In the genomic region with DNA sequence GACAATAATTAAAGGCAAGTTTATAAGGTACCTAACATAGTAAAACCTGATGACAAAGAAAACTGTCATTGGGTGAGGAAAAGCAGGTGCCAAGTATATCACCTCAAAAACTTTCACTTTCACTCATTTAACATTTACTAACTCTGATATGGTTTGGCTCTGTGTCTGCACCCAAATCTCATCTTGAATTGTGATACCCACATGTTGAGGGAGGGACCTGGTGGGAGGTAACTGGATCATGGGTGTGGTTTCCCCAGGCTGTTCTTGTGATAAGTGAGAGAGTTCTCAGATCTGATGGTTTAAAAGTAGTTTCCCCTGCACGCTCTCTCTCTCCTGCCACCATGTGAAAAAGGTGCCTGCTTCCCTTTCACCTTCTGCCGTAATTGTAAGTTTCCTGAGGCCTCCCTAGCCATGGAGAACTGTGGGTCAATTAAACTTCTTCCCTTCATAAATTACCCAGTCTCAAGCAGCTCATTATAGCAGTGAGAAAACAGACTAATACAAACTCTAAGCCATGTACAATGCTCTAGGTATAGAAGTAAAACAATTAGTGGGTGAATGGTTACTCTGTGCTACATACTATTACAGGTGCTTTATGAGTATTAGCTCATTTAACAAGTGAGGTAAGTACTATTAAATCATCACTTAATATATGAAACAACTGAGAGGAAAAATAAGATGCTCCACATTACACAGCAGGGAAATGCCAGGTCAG, we compare ENCODE assay signal across 8 cellular contexts.
DNase-seq lines count a peak whose midpoint lies in the region; ATAC-seq and TF ChIP-seq lines count a peak whose summit lies in the region.

No MANE protein-coding gene starts in this region.

- CTCF ChIA-PET in activated CD4-positive, alpha-beta T cell treated with anti-CD3 and anti-CD28 coated beads for 36 hours (lab: Charles Lee) = no interaction called here
- CTCF ChIA-PET in SK-N-SH (lab: Yijun Ruan, JAX) = interaction anchor here (1.1 kb wide), 2 partner anchors 14 to 302 kb away, joined by 3 read pairs; no protein-coding TSS in a partner anchor

- peaks cover 20% of the 10 kb centered on the region for H3K36me3 Mint-ChIP-seq in activated CD4-positive, alpha-beta T cell treated with anti-CD3 and anti-CD28 coated beads for 36 hours (ENCODE audit: low read depth)
- H3K36me3 Mint-ChIP-seq in activated T-helper 2 cell treated with anti-CD3 and anti-CD28 coated beads, Interferon-gamma antibody, Interleukin-2, Interleukin-4, amounts not matched to agents 10 μg/mL and 5 μg/mL and 100 μg/mL, durations not matched to agents 14 hours and 24 hours and 36 hours (ENCODE audit: low read depth) = peaks cover 14% of the 10 kb centered on the region
- H3K36me3 Mint-ChIP-seq in stimulated activated effector memory CD8-positive, alpha-beta T cell treated with anti-CD3 and anti-CD28 coated beads, Interleukin-12 subunit alpha, Interleukin-12 subunit beta, amount 100 ng/mL, for 72 hours = peaks cover 3% of the 10 kb centered on the region

- H3K9ac ChIP-seq in SK-N-SH = no peak overlapping the region

- H3K4me1 ChIP-seq in SK-N-SH (ENCODE audit: control insufficient read depth in 1 of 2, insufficient read depth in 2 of 2, low read depth in 1 of 2, low read length in 1 of 2) = peaks cover 0 to 7% of the 10 kb centered on the region in 2 experiments; a peak in 2 of 4 replicates

- no peak overlapping the region for H3K4me3 ChIP-seq in SK-N-SH (ENCODE audit: low read depth in 2 of 2, low read length in 1 of 2)
- H3K4me3 ChIP-seq in foreskin fibroblast (ENCODE audit: low read depth in 1 of 2, low read length in 2 of 2) = no peak overlapping the region

- H3K27ac ChIP-seq in SK-N-SH (ENCODE audit: low read depth in 2 of 2, low read length in 1 of 2) = no peak overlapping the region

- H3K27me3 ChIP-seq in SK-N-SH (ENCODE audit: insufficient read depth) = no peaks in the 10 kb centered on the region

- peak; percentile 96 for ATAC-seq in activated CD4-positive, alpha-beta T cell treated with anti-CD3 and anti-CD28 coated beads for 36 hours
- peak; percentile 47 for ATAC-seq in HG03108 (IDR thresholded peaks at IDR 0.05; ENCODE audit: unreplicated experiment)
- ATAC-seq in stimulated activated effector memory CD8-positive, alpha-beta T cell treated with anti-CD3 and anti-CD28 coated beads, Interleukin-12 subunit alpha, Interleukin-12 subunit beta, amount 100 ng/mL, for 72 hours = peak; percentile 72

- TF ChIP-seq CTCF in SK-N-SH (IDR thresholded peaks at IDR 0.05) = no peak
- no peak for TF ChIP-seq CTCF in foreskin fibroblast (IDR thresholded peaks at IDR 0.05; ENCODE audit: low read depth, low read length)

- no peaks in the 10 kb centered on the region for H3F3A ChIP-seq in SK-N-SH (replicated peaks; ENCODE audit: insufficient read depth)

- 0 out of 2 replicates have a peak, but pooled peaks cover 2% of the 10 kb centered on the region for H3K9me2 ChIP-seq in SK-N-SH

- WGBS in SK-N-SH (ENCODE audit: low lambda C conversion rate) = 91% methylated on average over 2 of the region's 2 CpGs

- peak overlapping the region; percentile 38 for H3K4me3 Mint-ChIP-seq in activated CD4-positive, alpha-beta T cell treated with anti-CD3 and anti-CD28 coated beads for 36 hours
- no peak overlapping the region for H3K4me3 Mint-ChIP-seq in activated T-helper 2 cell treated with anti-CD3 and anti-CD28 coated beads, Interferon-gamma antibody, Interleukin-2, Interleukin-4, amounts not matched to agents 10 μg/mL and 5 μg/mL and 100 μg/mL, durations not matched to agents 14 hours and 24 hours and 36 hours (ENCODE audit: low read depth)
- H3K4me3 Mint-ChIP-seq in stimulated activated effector memory CD8-positive, alpha-beta T cell treated with anti-CD3 and anti-CD28 coated beads, Interleukin-12 subunit alpha, Interleukin-12 subunit beta, amount 100 ng/mL, for 72 hours = no peak overlapping the region

- POLR2A ChIA-PET in activated CD4-positive, alpha-beta T cell treated with anti-CD3 and anti-CD28 coated beads for 36 hours (lab: Charles Lee) = no interaction called here
- POLR2A ChIA-PET in SK-N-SH (lab: Yijun Ruan, JAX) = no interaction called here

- no peak for TF ChIP-seq EP300 in SK-N-SH (IDR thresholded peaks at IDR 0.05; ENCODE audit: borderline replicate concordance in 1 of 2, low read depth in 1 of 2, low read length in 1 of 2)

- no peaks in the 10 kb centered on the region for H4K20me1 ChIP-seq in SK-N-SH (ENCODE audit: insufficient read depth)

- H3K36me3 ChIP-seq in SK-N-SH (replicated peaks in 1 of 2; ENCODE audit: control insufficient read depth in 1 of 2, insufficient read depth in 2 of 2, low read length in 1 of 2) = peaks cover 25 to 41% of the 10 kb centered on the region in 2 experiments

- H3K27ac Mint-ChIP-seq in activated CD4-positive, alpha-beta T cell treated with anti-CD3 and anti-CD28 coated beads for 36 hours = peak overlapping the region; percentile 76
- no peak overlapping the region for H3K27ac Mint-ChIP-seq in activated T-helper 2 cell treated with anti-CD3 and anti-CD28 coated beads, Interferon-gamma antibody, Interleukin-2, Interleukin-4, amounts not matched to agents 10 μg/mL and 5 μg/mL and 100 μg/mL, durations not matched to agents 14 hours and 24 hours and 36 hours
- H3K27ac Mint-ChIP-seq in stimulated activated effector memory CD8-positive, alpha-beta T cell treated with anti-CD3 and anti-CD28 coated beads, Interleukin-12 subunit alpha, Interleukin-12 subunit beta, amount 100 ng/mL, for 72 hours = no peak overlapping the region

- no peaks in the 10 kb centered on the region for H3K9me3 ChIP-seq in SK-N-SH

- peaks cover 16% of the 10 kb centered on the region for H3K79me2 ChIP-seq in SK-N-SH (ENCODE audit: insufficient read depth)

- no peaks in the 10 kb centered on the region for H3K9me3 Mint-ChIP-seq in activated CD4-positive, alpha-beta T cell treated with anti-CD3 and anti-CD28 coated beads for 36 hours (ENCODE audit: low read depth)
- no peaks in the 10 kb centered on the region for H3K9me3 Mint-ChIP-seq in activated T-helper 2 cell treated with anti-CD3 and anti-CD28 coated beads, Interferon-gamma antibody, Interleukin-2, Interleukin-4, amounts not matched to agents 10 μg/mL and 5 μg/mL and 100 μg/mL, durations not matched to agents 14 hours and 24 hours and 36 hours
- H3K9me3 Mint-ChIP-seq in stimulated activated effector memory CD8-positive, alpha-beta T cell treated with anti-CD3 and anti-CD28 coated beads, Interleukin-12 subunit alpha, Interleukin-12 subunit beta, amount 100 ng/mL, for 72 hours = no peaks in the 10 kb centered on the region

- no peak overlapping the region for H2AFZ ChIP-seq in SK-N-SH (ENCODE audit: low read depth)

- H3K4me2 ChIP-seq in SK-N-SH = no peak overlapping the region

- peak; percentile 63 for DNase-seq in activated CD4-positive, alpha-beta T cell treated with anti-CD3 and anti-CD28 coated beads for 36 hours
- DNase-seq in activated CD4-positive, alpha-beta T cell treated with anti-CD3 and anti-CD28 coated beads for 1 hour = no peak
- DNase-seq in activated T-helper 2 cell treated with anti-CD3 and anti-CD28 coated beads, Interferon-gamma antibody, Interleukin-2, Interleukin-4, amounts not matched to agents 10 μg/mL and 5 μg/mL and 100 μg/mL, durations not matched to agents 14 hours and 24 hours and 36 hours (ENCODE audit: low spot score) = peak; percentile 24
- no peak for DNase-seq in stimulated activated effector memory CD8-positive, alpha-beta T cell treated with anti-CD3 and anti-CD28 coated beads, Interleukin-12 subunit alpha, Interleukin-12 subunit beta, amount 100 ng/mL, for 72 hours (ENCODE audit: low spot score in 2 of 2)
- DNase-seq in iPS-NIHi7 (ENCODE audit: extremely low spot score) (no peak), SK-N-SH (no peak), foreskin fibroblast (no peak)

- intact Hi-C loops in activated CD4-positive, alpha-beta T cell treated with anti-CD3 and anti-CD28 coated beads for 36 hours (cut with DNase I, micrococcal nuclease) = loop anchor here in 1 of 2 experiments (1.0 kb wide), 1 partner anchor 199 kb away; a partner anchor contains a TSS
- intact Hi-C loops in activated T-helper 2 cell treated with anti-CD3 and anti-CD28 coated beads, Interferon-gamma antibody, Interleukin-2, Interleukin-4, amounts not matched to agents 10 μg/mL and 5 μg/mL and 100 μg/mL, durations not matched to agents 14 hours and 24 hours and 36 hours (cut with micrococcal nuclease) = no loop called here

- no peaks in the 10 kb centered on the region for H3K27me3 Mint-ChIP-seq in activated CD4-positive, alpha-beta T cell treated with anti-CD3 and anti-CD28 coated beads for 36 hours
- no peaks in the 10 kb centered on the region for H3K27me3 Mint-ChIP-seq in activated T-helper 2 cell treated with anti-CD3 and anti-CD28 coated beads, Interferon-gamma antibody, Interleukin-2, Interleukin-4, amounts not matched to agents 10 μg/mL and 5 μg/mL and 100 μg/mL, durations not matched to agents 14 hours and 24 hours and 36 hours (ENCODE audit: low read depth)

- no peak for TF ChIP-seq RAD21 in SK-N-SH (IDR thresholded peaks at IDR 0.05; ENCODE audit: low read length)

- peaks cover 33% of the 10 kb centered on the region for H3K4me1 Mint-ChIP-seq in activated CD4-positive, alpha-beta T cell treated with anti-CD3 and anti-CD28 coated beads for 36 hours
- H3K4me1 Mint-ChIP-seq in activated T-helper 2 cell treated with anti-CD3 and anti-CD28 coated beads, Interferon-gamma antibody, Interleukin-2, Interleukin-4, amounts not matched to agents 10 μg/mL and 5 μg/mL and 100 μg/mL, durations not matched to agents 14 hours and 24 hours and 36 hours (ENCODE audit: low read depth) = peaks cover 24% of the 10 kb centered on the region
- H3K4me1 Mint-ChIP-seq in stimulated activated effector memory CD8-positive, alpha-beta T cell treated with anti-CD3 and anti-CD28 coated beads, Interleukin-12 subunit alpha, Interleukin-12 subunit beta, amount 100 ng/mL, for 72 hours = peaks cover 29% of the 10 kb centered on the region

TF ChIP-seq in SK-N-SH, 30 proteins besides CTCF, POLR2A, EP300 and RAD21 (continues in another document):
- TF ChIP-seq RFX5 (IDR thresholded peaks at IDR 0.05; ENCODE audit: low read length) (no peak), POLR2AphosphoS5 (IDR thresholded peaks at IDR 0.05; ENCODE audit: low read depth, low read length) (no peak), SIN3A (IDR thresholded peaks at IDR 0.05; ENCODE audit: borderline replicate concordance, low read depth, low read length) (no peak), FOSL2 (IDR thresholded peaks at IDR 0.05; ENCODE audit: borderline replicate concordance, low read depth) (no peak), TEAD4 (IDR thresholded peaks at IDR 0.05; ENCODE audit: borderline replicate concordance, insufficient read depth) (no peak)

Comparison
In these comparisons a context has a peak if more than half of its experiments do, and no peak if none do; other contexts are left out.
1. DNase-seq: peak in activated CD4-positive, alpha-beta T cell treated with anti-CD3 and anti-CD28 coated beads for 36 hours (single experiment) and activated T-helper 2 cell treated with anti-CD3 and anti-CD28 coated beads, Interferon-gamma antibody, Interleukin-2, Interleukin-4, amounts not matched to agents 10 μg/mL and 5 μg/mL and 100 μg/mL, durations not matched to agents 14 hours and 24 hours and 36 hours (single experiment); none in activated CD4-positive, alpha-beta T cell treated with anti-CD3 and anti-CD28 coated beads for 1 hour (single experiment), stimulated activated effector memory CD8-positive, alpha-beta T cell treated with anti-CD3 and anti-CD28 coated beads, Interleukin-12 subunit alpha, Interleukin-12 subunit beta, amount 100 ng/mL, for 72 hours (0 of 2), iPS-NIHi7 (single experiment), SK-N-SH (single experiment) and foreskin fibroblast (0 of 2).
2. Peak in every context shown above with its lines, with median percentiles within 50 percentile points of each other: ATAC-seq.